In the genomic region with DNA sequence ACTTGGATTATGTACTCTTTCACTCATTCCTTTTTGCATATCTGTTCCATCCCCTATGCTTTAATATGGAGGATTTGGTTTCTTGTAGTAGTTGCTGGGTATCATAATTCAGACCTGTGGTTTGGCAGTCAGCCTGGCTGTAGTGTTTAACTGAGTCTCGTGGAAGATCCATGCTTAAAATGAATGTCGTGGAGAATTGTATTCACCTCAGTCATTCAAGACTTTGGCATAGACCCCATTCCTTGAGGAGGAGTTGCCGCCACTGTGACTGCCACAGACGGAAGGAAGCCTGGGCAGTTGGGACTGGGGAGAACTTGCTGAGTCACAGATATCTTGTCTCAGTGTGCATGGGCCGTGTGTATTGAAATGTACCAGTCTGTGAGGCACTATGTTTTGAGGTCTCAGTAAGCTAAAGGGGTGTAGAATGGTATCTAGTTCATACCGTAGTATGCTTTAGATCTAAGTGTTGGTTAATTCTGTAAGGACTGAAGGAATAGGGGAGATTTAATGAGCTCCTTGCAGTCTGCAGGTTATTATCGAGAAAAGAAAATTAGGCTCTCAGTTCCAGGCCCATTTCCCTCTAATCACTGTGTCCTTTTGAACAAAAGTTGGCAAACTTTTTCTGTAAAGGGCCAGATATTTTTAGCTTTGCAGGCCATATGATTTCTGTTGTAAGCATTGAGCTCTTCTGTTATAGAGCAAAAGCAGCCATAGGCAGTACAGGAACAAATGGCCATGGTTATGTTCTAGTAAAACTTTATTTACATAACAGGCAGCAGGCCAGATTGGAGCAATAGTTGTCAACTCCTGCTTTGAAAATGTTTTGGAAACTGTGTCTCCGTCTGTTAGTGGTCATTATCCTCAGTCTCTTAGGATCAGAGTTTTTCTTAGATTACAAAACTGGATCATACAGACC, we compare ENCODE assay signal across 9 cellular contexts.
DNase-seq lines count a peak whose midpoint lies in the region; ATAC-seq and TF ChIP-seq lines count a peak whose summit lies in the region.
"Had no signal": no experiment of that assay in that cellular context is flagged by ENCODE, and none has a peak within 500 bp of the region (broad histone marks: within the 10 kb centered on the region; RNA-seq: fewer than 3 reads in every experiment).

No MANE protein-coding gene starts in this region.

- peak; percentile 29 for DNase-seq in CMK (ENCODE audit: low read depth)
- peak; percentile 35 for DNase-seq in NOMO-1 treated with dmso at 0.1 percent for 144 hours (lab: John Stamatoyannopoulos, UW; ENCODE audit: unreplicated experiment)
- peak; percentile 55 for DNase-seq in epithelial cell of proximal tubule (ENCODE audit: low read depth)
- no peak for DNase-seq in nephron progenitor cell
- no peak for DNase-seq in NCI-H1048 (lab: John Stamatoyannopoulos, UW)
- DNase-seq in stimulated activated naive CD4-positive, alpha-beta T cell treated with Interleukin-2 at 50 U/mL for 16 hours (lab: John Stamatoyannopoulos, UW): no peak
- no peak for DNase-seq in NCI-H82 (lab: John Stamatoyannopoulos, UW)
- DNase-seq: natural killer cell had no signal

- H3K4me1 Mint-ChIP-seq in nephron progenitor cell: peaks cover 15% of the 10 kb centered on the region

- H3K27me3 Mint-ChIP-seq in nephron progenitor cell (ENCODE audit: low read depth, poor library complexity): no peaks in the 10 kb centered on the region

- H3K27ac Mint-ChIP-seq in nephron progenitor cell: peak overlapping the region; percentile 40
- H3K27ac Mint-ChIP-seq: natural killer cell had no signal

- no peak for ATAC-seq in HG03039 (IDR thresholded peaks at IDR 0.05; ENCODE audit: unreplicated experiment)

- H3K4me3 Mint-ChIP-seq in nephron progenitor cell: no peak overlapping the region
- H3K4me3 Mint-ChIP-seq: natural killer cell had no signal

- no peak overlapping the region for H3K4me3 ChIP-seq in epithelial cell of proximal tubule (ENCODE audit: low read depth, low read length)

- TF ChIP-seq CTCF in epithelial cell of proximal tubule (conservative IDR thresholded peaks at IDR 0.05; ENCODE audit: low read depth, low read length): no peak
- TF ChIP-seq CTCF in nephron progenitor cell (IDR thresholded peaks at IDR 0.05): no peak

- peaks cover 19% of the 10 kb centered on the region for H3K9me3 Mint-ChIP-seq in nephron progenitor cell
- H3K9me3 Mint-ChIP-seq: natural killer cell had no signal

- peaks cover 25% of the 10 kb centered on the region for H3K36me3 Mint-ChIP-seq in nephron progenitor cell (ENCODE audit: low read depth)
- H3K36me3 Mint-ChIP-seq: natural killer cell had no signal

Comparison
In these comparisons a context has a peak if more than half of its experiments do, and no peak if none do; other contexts are left out.
1. DNase-seq: peak in CMK (single experiment), NOMO-1 treated with dmso at 0.1 percent for 144 hours (single experiment) and epithelial cell of proximal tubule (single experiment); none in nephron progenitor cell (single experiment), NCI-H1048 (single experiment), stimulated activated naive CD4-positive, alpha-beta T cell treated with Interleukin-2 at 50 U/mL for 16 hours (single experiment) and NCI-H82 (single experiment).